ENCODE assay signal across 1 cellular context in the genomic region with DNA sequence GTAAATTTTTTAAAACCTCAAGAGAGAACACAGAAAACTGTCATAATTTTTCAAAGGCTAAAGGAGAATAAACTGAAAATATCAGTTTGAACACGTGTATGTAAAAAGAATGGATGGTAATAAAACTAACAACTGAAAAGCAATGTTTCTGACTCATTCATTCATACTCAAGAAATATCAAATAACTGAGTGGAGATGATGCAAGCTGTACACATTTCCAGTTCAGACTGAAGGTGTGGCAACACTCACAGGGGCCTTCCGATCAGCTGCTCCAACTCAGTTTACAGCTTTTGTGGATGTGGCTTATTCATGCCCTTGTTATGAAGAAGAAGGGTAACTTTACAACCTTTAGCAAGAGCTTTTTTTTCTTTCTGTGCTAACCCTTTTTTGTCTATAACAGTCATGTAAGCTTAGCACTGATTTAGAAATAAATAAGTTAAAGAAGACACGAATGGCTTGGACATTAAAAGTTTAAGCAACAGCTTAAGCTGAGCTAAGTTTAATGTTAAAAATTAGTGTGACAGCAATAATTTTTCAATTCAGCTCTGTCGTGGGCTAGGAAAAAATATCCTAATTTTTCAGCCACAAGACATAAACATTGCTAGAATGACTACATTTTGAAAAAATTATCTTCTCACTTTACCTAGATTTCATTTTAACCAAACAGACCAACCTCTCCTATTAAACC.
TF ChIP-seq lines count a peak whose summit lies in the region.

No MANE protein-coding gene starts in this region.

TF ChIP-seq in HepG2, 621 proteins besides CTCF, POLR2A, EP300 and RAD21 (continued from another document and continues in another):
- TF ChIP-seq, protein P1, sequence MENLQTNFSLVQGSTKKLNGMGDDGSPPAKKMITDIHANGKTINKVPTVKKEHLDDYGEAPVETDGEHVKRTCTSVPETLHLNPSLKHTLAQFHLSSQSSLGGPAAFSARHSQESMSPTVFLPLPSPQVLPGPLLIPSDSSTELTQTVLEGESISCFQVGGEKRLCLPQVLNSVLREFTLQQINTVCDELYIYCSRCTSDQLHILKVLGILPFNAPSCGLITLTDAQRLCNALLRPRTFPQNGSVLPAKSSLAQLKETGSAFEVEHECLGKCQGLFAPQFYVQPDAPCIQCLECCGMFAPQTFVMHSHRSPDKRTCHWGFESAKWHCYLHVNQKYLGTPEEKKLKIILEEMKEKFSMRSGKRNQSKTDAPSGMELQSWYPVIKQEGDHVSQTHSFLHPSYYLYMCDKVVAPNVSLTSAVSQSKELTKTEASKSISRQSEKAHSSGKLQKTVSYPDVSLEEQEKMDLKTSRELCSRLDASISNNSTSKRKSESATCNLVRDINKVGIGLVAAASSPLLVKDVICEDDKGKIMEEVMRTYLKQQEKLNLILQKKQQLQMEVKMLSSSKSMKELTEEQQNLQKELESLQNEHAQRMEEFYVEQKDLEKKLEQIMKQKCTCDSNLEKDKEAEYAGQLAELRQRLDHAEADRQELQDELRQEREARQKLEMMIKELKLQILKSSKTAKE (CRISPR knock-in tag; IDR thresholded peaks at IDR 0.05; ENCODE audit: borderline replicate concordance): no peak
- TF ChIP-seq ZNF180 (CRISPR knock-in tag; IDR thresholded peaks at IDR 0.05; ENCODE audit: borderline replicate concordance, low read depth) (no peak), ZBTB7B (CRISPR knock-in tag; IDR thresholded peaks at IDR 0.05) (no peak), ARID2 (CRISPR knock-in tag; IDR thresholded peaks at IDR 0.05; ENCODE audit: borderline replicate concordance) (no peak), SNRNP70 (IDR thresholded peaks at IDR 0.05; ENCODE audit: low read depth, low read length) (no peak), ZNF652 (CRISPR knock-in tag; IDR thresholded peaks at IDR 0.05; ENCODE audit: borderline replicate concordance, low read depth) (no peak), PAWR (CRISPR knock-in tag; IDR thresholded peaks at IDR 0.05; ENCODE audit: borderline replicate concordance) (no peak), GLI4 (CRISPR knock-in tag; IDR thresholded peaks at IDR 0.05; ENCODE audit: borderline replicate concordance) (no peak), JARID2 (CRISPR knock-in tag; IDR thresholded peaks at IDR 0.05; ENCODE audit: insufficient replicate concordance) (no peak), KDM2A (CRISPR knock-in tag; IDR thresholded peaks at IDR 0.05; ENCODE audit: borderline replicate concordance, low read depth) (0 out of 2 replicates have a peak, but pooled peaks have one; percentile 19), IKZF4 (CRISPR knock-in tag; IDR thresholded peaks at IDR 0.05; ENCODE audit: borderline replicate concordance, low read depth, not compliant biosample characterization) (no peak), ZNF234 (CRISPR knock-in tag; conservative IDR thresholded peaks at IDR 0.05) (no peak), ZBTB1 (CRISPR knock-in tag; IDR thresholded peaks at IDR 0.05; ENCODE audit: borderline replicate concordance) (no peak), ZNF292 (CRISPR knock-in tag; IDR thresholded peaks at IDR 0.05; ENCODE audit: borderline replicate concordance, low read depth) (no peak), NRL (CRISPR knock-in tag; IDR thresholded peaks at IDR 0.05; ENCODE audit: borderline replicate concordance) (no peak), KDM1A (CRISPR knock-in tag; IDR thresholded peaks at IDR 0.05) (no peak), ZNF644 (CRISPR knock-in tag; IDR thresholded peaks at IDR 0.05; ENCODE audit: low read depth) (0 out of 2 replicates have a peak, but pooled peaks have one; percentile 32), MXD4 (CRISPR knock-in tag; IDR thresholded peaks at IDR 0.05) (no peak), SOX13 (IDR thresholded peaks at IDR 0.05) (0 out of 2 replicates have a peak, but pooled peaks have one; percentile 33), SOX13 (CRISPR knock-in tag; conservative IDR thresholded peaks at IDR 0.05 in 1 of 2, IDR thresholded peaks at IDR 0.05 in 1 of 2) (peak in 1 of 2 experiments; percentile 69; a peak in 2 of 4 replicates), DR1 (CRISPR knock-in tag; IDR thresholded peaks at IDR 0.05) (no peak), ZNF550 (CRISPR knock-in tag; IDR thresholded peaks at IDR 0.05; ENCODE audit: borderline replicate concordance) (no peak), MAF1 (CRISPR knock-in tag; IDR thresholded peaks at IDR 0.05; ENCODE audit: borderline replicate concordance) (no peak), MTF2 (CRISPR knock-in tag; IDR thresholded peaks at IDR 0.05; ENCODE audit: borderline replicate concordance) (no peak), ZNF296 (CRISPR knock-in tag; conservative IDR thresholded peaks at IDR 0.05) (no peak)
- TF ChIP-seq, protein P2, sequence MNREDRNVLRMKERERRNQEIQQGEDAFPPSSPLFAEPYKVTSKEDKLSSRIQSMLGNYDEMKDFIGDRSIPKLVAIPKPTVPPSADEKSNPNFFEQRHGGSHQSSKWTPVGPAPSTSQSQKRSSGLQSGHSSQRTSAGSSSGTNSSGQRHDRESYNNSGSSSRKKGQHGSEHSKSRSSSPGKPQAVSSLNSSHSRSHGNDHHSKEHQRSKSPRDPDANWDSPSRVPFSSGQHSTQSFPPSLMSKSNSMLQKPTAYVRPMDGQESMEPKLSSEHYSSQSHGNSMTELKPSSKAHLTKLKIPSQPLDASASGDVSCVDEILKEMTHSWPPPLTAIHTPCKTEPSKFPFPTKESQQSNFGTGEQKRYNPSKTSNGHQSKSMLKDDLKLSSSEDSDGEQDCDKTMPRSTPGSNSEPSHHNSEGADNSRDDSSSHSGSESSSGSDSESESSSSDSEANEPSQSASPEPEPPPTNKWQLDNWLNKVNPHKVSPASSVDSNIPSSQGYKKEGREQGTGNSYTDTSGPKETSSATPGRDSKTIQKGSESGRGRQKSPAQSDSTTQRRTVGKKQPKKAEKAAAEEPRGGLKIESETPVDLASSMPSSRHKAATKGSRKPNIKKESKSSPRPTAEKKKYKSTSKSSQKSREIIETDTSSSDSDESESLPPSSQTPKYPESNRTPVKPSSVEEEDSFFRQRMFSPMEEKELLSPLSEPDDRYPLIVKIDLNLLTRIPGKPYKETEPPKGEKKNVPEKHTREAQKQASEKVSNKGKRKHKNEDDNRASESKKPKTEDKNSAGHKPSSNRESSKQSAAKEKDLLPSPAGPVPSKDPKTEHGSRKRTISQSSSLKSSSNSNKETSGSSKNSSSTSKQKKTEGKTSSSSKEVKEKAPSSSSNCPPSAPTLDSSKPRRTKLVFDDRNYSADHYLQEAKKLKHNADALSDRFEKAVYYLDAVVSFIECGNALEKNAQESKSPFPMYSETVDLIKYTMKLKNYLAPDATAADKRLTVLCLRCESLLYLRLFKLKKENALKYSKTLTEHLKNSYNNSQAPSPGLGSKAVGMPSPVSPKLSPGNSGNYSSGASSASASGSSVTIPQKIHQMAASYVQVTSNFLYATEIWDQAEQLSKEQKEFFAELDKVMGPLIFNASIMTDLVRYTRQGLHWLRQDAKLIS (CRISPR knock-in tag; IDR thresholded peaks at IDR 0.05): no peak
- TF ChIP-seq, protein P3, sequence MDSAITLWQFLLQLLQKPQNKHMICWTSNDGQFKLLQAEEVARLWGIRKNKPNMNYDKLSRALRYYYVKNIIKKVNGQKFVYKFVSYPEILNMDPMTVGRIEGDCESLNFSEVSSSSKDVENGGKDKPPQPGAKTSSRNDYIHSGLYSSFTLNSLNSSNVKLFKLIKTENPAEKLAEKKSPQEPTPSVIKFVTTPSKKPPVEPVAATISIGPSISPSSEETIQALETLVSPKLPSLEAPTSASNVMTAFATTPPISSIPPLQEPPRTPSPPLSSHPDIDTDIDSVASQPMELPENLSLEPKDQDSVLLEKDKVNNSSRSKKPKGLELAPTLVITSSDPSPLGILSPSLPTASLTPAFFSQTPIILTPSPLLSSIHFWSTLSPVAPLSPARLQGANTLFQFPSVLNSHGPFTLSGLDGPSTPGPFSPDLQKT (CRISPR knock-in tag; IDR thresholded peaks at IDR 0.05; ENCODE audit: borderline replicate concordance): no peak
- TF ChIP-seq, protein P4, sequence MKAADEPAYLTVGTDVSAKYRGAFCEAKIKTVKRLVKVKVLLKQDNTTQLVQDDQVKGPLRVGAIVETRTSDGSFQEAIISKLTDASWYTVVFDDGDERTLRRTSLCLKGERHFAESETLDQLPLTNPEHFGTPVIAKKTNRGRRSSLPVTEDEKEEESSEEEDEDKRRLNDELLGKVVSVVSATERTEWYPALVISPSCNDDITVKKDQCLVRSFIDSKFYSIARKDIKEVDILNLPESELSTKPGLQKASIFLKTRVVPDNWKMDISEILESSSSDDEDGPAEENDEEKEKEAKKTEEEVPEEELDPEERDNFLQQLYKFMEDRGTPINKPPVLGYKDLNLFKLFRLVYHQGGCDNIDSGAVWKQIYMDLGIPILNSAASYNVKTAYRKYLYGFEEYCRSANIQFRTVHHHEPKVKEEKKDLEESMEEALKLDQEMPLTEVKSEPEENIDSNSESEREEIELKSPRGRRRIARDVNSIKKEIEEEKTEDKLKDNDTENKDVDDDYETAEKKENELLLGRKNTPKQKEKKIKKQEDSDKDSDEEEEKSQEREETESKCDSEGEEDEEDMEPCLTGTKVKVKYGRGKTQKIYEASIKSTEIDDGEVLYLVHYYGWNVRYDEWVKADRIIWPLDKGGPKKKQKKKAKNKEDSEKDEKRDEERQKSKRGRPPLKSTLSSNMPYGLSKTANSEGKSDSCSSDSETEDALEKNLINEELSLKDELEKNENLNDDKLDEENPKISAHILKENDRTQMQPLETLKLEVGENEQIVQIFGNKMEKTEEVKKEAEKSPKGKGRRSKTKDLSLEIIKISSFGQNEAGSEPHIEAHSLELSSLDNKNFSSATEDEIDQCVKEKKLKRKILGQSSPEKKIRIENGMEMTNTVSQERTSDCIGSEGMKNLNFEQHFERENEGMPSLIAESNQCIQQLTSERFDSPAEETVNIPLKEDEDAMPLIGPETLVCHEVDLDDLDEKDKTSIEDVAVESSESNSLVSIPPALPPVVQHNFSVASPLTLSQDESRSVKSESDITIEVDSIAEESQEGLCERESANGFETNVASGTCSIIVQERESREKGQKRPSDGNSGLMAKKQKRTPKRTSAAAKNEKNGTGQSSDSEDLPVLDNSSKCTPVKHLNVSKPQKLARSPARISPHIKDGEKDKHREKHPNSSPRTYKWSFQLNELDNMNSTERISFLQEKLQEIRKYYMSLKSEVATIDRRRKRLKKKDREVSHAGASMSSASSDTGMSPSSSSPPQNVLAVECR (CRISPR knock-in tag; IDR thresholded peaks at IDR 0.05; ENCODE audit: borderline replicate concordance): peak; percentile 44; the same call in 1 of the 2 replicates
- TF ChIP-seq, protein P5, sequence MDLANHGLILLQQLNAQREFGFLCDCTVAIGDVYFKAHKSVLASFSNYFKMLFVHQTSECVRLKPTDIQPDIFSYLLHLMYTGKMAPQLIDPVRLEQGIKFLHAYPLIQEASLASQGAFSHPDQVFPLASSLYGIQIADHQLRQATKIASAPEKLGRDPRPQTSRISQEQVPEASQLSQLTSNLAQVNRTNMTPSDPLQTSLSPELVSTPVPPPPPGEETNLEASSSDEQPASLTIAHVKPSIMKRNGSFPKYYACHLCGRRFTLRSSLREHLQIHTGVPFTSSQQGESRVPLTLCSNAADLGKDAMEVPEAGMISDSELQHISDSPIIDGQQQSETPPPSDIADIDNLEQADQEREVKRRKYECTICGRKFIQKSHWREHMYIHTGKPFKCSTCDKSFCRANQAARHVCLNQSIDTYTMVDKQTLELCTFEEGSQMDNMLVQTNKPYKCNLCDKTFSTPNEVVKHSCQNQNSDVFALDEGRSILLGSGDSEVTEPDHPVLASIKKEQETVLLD (CRISPR knock-in tag; IDR thresholded peaks at IDR 0.05; ENCODE audit: low read depth): no peak
- TF ChIP-seq, protein P6, sequence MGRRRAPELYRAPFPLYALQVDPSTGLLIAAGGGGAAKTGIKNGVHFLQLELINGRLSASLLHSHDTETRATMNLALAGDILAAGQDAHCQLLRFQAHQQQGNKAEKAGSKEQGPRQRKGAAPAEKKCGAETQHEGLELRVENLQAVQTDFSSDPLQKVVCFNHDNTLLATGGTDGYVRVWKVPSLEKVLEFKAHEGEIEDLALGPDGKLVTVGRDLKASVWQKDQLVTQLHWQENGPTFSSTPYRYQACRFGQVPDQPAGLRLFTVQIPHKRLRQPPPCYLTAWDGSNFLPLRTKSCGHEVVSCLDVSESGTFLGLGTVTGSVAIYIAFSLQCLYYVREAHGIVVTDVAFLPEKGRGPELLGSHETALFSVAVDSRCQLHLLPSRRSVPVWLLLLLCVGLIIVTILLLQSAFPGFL (CRISPR knock-in tag; IDR thresholded peaks at IDR 0.05): no peak
- TF ChIP-seq, protein P7, sequence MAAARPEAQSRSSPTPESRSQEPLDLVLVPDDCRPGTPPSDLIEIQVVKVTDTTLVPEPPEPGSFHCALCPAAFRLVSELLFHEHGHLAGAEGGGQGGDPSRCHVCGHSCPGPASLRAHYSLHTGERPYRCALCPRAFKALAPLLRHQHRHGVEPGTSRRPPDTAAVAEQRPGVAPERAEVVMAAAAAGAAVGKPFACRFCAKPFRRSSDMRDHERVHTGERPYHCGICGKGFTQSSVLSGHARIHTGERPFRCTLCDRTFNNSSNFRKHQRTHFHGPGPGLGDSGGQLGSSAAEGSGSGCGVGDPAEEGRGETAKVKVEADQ (CRISPR knock-in tag; IDR thresholded peaks at IDR 0.05; ENCODE audit: borderline replicate concordance): no peak
- TF ChIP-seq, protein P8, sequence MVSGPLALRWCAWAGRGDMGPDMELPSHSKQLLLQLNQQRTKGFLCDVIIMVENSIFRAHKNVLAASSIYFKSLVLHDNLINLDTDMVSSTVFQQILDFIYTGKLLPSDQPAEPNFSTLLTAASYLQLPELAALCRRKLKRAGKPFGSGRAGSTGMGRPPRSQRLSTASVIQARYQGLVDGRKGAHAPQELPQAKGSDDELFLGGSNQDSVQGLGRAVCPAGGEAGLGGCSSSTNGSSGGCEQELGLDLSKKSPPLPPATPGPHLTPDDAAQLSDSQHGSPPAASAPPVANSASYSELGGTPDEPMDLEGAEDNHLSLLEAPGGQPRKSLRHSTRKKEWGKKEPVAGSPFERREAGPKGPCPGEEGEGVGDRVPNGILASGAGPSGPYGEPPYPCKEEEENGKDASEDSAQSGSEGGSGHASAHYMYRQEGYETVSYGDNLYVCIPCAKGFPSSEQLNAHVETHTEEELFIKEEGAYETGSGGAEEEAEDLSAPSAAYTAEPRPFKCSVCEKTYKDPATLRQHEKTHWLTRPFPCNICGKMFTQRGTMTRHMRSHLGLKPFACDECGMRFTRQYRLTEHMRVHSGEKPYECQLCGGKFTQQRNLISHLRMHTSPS (CRISPR knock-in tag; IDR thresholded peaks at IDR 0.05; ENCODE audit: low read depth): no peak
